Comparison of ENCODE assay signal across 8 cellular contexts in genomic region chr2:118089015-118089800, GRCh38. TPM values are rescaled to one million over a fixed set of nuclear protein-coding genes. Genes with fewer than 3 reads are reported as not detected.
DNase-seq lines count a peak whose midpoint lies in the region; ATAC-seq and TF ChIP-seq lines count a peak whose summit lies in the region.

No MANE protein-coding gene starts in this region.

- peaks cover 16% of the 10 kb centered on the region for H3K4me1 ChIP-seq in OCI-LY7 (ENCODE audit: insufficient read depth, low read length, poor library complexity, severe bottlenecking)
- H3K4me1 ChIP-seq in iPS-18a (ENCODE audit: control insufficient read depth, low read depth, low read length) = peaks cover 16% of the 10 kb centered on the region
- peaks cover 12 to 24% of the 10 kb centered on the region in 2 donors for H3K4me1 ChIP-seq in gastrocnemius medialis

- H2AFZ ChIP-seq in OCI-LY7 (ENCODE audit: low read length) = peak overlapping the region; percentile 98; the same call in 1 of the 2 replicates

- H3K4me2 ChIP-seq in OCI-LY7 (ENCODE audit: low read length) = peak overlapping the region; percentile 82

- POLR2A ChIA-PET in OCI-LY7 (lab: Charles Lee) = interaction anchor here (0.7 to 3.3 kb wide), 7 partner anchors 8 to 71 kb away, joined by 3 to 22 read pairs (median 4); no protein-coding TSS in a partner anchor

- ATAC-seq in HG02852 (IDR thresholded peaks at IDR 0.05; ENCODE audit: unreplicated experiment) = peak; percentile 32
- no peak for ATAC-seq in gastrocnemius medialis
- no peak for ATAC-seq in HG02840 (IDR thresholded peaks at IDR 0.05; ENCODE audit: low FRiP score, unreplicated experiment)

- no TSS peak for BruUV-seq in OCI-LY7 (replicated peaks; lab: Mats Ljungman, UMichigan)

- peaks cover 33% of the 10 kb centered on the region for H3K79me2 ChIP-seq in OCI-LY7 (ENCODE audit: insufficient read depth, low read depth, low read length)

- H3K9me2 ChIP-seq in OCI-LY7 (ENCODE audit: insufficient read depth, low read length) = no peaks in the 10 kb centered on the region

- DNase-seq in activated gamma-delta T cell treated with Interleukin-2 at 50 U/mL for 16 hours (peak; percentile 5), activated gamma-delta T cell (lab: John Stamatoyannopoulos, UW) (no peak), OCI-LY7 (ENCODE audit: low spot score) (peak; percentile 4), astrocyte of the cerebellum (ENCODE audit: low read depth) (peak; percentile 9), gastrocnemius medialis (no peak)

- TF ChIP-seq POLR2A in gastrocnemius medialis (IDR thresholded peaks at IDR 0.05) = no peak

- peaks cover 11% of the 10 kb centered on the region; the same call in 1 of the 2 replicates for H4K20me1 ChIP-seq in OCI-LY7 (ENCODE audit: insufficient read depth, low read length)

- H3K27ac ChIP-seq in OCI-LY7 (ENCODE audit: low read depth, low read length, poor library complexity, severe bottlenecking) (no peak overlapping the region), iPS-18a (ENCODE audit: low read length) (no peak overlapping the region), gastrocnemius medialis (peak overlapping the region; percentile 65 to 82 (median 66))

- CTCF ChIA-PET in OCI-LY7 (lab: Charles Lee; ENCODE audit: unreplicated experiment) = no interaction called here

- peak overlapping the region; percentile 67 for H3K9ac ChIP-seq in iPS-18a (ENCODE audit: low read length)

- H3K4me3 ChIP-seq in OCI-LY7 (ENCODE audit: low read depth, low read length, poor library complexity, severe bottlenecking) (peak overlapping the region; percentile 92), astrocyte of the cerebellum (ENCODE audit: low read depth, low read length) (peak overlapping the region; percentile 91), iPS-18a (ENCODE audit: low read length) (peak overlapping the region; percentile 87), gastrocnemius medialis (peak overlapping the region; percentile 63 to 97 (median 91))

- in situ Hi-C loops in astrocyte of the cerebellum (cut with HindIII; ENCODE audit: low sequenced_read_pairs) (no loop called here), gastrocnemius medialis (cut with MboI; ENCODE audit: low sequenced_read_pairs in 4 of 4) (no loop called here)

- TF ChIP-seq CTCF in OCI-LY7 (conservative IDR thresholded peaks at IDR 0.05; ENCODE audit: low read length) = no peak
- TF ChIP-seq CTCF in astrocyte of the cerebellum (IDR thresholded peaks at IDR 0.05; ENCODE audit: low read depth, low read length, missing control alignments) = peak; percentile 26
- no peak for TF ChIP-seq CTCF in gastrocnemius medialis (IDR thresholded peaks at IDR 0.05 in 4 of 5, conservative IDR thresholded peaks at IDR 0.05 in 1 of 5)

- no peaks in the 10 kb centered on the region for H3K36me3 ChIP-seq in OCI-LY7 (ENCODE audit: insufficient read depth, low read length)
- H3K36me3 ChIP-seq in iPS-18a (ENCODE audit: control insufficient read depth, low read depth, low read length) = no peaks in the 10 kb centered on the region
- no peaks in the 10 kb centered on the region for H3K36me3 ChIP-seq in gastrocnemius medialis

- intact Hi-C loops in OCI-LY7 (cut with micrococcal nuclease; ENCODE audit: unreplicated experiment) (no loop called here), gastrocnemius medialis (cut with DNase I; ENCODE audit: low total_unique reads) (loop anchor here (2.0 kb wide), 1 partner anchor 274 kb away; the partner anchor contains the start of gene DDX18)

- H3K9me3 ChIP-seq in OCI-LY7 (ENCODE audit: low read length) (no peaks in the 10 kb centered on the region), iPS-18a (ENCODE audit: control insufficient read depth, low read depth, low read length) (no peaks in the 10 kb centered on the region), gastrocnemius medialis (no peaks in the 10 kb centered on the region)

- H3K27me3 ChIP-seq in iPS-18a (ENCODE audit: control insufficient read depth, insufficient read depth, low read length) = no peaks in the 10 kb centered on the region
- no peaks in the 10 kb centered on the region for H3K27me3 ChIP-seq in gastrocnemius medialis

RNA-seq across cellular contexts. Expression of gene INSIG2, which starts 0.9 kb away (rescaled TPM):
- 3.4 and 5.9 TPM in 2 replicates for total RNA-seq in OCI-LY7 (2014; rRNA removed; shearing (Covaris generic))
- total RNA-seq in OCI-LY7 (2022) (17.4 and 21.2 TPM in 2 replicates), gastrocnemius medialis (1 to 10 TPM; 4.4 to 5.6 (median 5.4) TPM)

Comparison
In these comparisons a context has a peak if more than half of its experiments do, and no peak if none do; other contexts are left out.
1. DNase-seq: peak in activated gamma-delta T cell treated with Interleukin-2 at 50 U/mL for 16 hours (single experiment), OCI-LY7 (single experiment) and astrocyte of the cerebellum (single experiment); none in activated gamma-delta T cell (single experiment) and gastrocnemius medialis (0 of 2).
2. H3K27ac ChIP-seq: peak in gastrocnemius medialis (4 of 4); none in OCI-LY7 (single experiment) and iPS-18a (single experiment).
3. Peak in every context shown above with its lines, with median percentiles within 50 percentile points of each other: H3K4me3 ChIP-seq.